Comparison of ENCODE assay signal across 1 cellular context in the genomic region with DNA sequence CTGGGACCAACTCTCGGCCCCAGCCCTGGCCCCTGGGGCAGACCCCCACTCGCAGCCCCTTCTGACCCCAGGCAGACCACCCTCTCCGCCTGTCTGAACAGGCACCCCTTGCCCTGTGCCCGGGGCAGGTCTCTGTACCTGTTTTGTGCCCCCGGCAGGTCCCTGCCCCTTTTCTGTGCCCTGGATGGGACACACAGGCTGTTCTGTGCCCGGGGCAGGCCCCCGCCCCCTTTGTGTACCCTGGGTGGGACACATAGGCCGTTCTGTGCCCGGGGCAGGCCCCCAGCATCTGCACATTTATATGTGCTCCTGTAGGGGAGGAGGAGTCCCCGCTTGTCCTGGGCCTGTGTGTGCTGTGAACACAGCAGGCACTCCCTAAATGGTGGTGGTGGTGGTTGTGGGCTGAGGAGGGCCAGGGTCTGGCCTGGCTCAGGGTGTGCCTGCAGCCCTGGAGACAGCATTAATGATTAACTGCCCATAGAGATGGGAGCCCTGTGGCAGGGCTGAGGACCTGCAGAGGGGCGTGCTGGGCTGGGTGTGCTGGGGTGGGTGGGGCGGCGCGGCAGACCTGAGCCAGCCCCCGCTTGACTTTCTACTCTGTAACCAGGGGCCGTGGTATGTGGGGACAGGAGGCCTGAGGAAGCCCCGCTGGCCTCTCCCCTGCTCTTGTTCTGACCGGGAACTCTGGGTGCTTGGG.
TF ChIP-seq lines count a peak whose summit lies in the region.

No MANE protein-coding gene starts in this region.

TF ChIP-seq in A549, 52 proteins besides CTCF, POLR2A, EP300 and RAD21 (continued from another document):
- TF ChIP-seq, protein P1, sequence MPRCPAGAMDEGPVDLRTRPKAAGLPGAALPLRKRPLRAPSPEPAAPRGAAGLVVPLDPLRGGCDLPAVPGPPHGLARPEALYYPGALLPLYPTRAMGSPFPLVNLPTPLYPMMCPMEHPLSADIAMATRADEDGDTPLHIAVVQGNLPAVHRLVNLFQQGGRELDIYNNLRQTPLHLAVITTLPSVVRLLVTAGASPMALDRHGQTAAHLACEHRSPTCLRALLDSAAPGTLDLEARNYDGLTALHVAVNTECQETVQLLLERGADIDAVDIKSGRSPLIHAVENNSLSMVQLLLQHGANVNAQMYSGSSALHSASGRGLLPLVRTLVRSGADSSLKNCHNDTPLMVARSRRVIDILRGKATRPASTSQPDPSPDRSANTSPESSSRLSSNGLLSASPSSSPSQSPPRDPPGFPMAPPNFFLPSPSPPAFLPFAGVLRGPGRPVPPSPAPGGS (IDR thresholded peaks at IDR 0.05): no peak
